8 cellular contexts compared by ENCODE assay signal in genomic region chr4:2537011-2537830, GRCh38. TPM values are rescaled to one million over a fixed set of nuclear protein-coding genes. Genes with fewer than 3 reads are reported as not detected.
DNase-seq lines count a peak whose midpoint lies in the region; ATAC-seq and TF ChIP-seq lines count a peak whose summit lies in the region.

No MANE protein-coding gene starts in this region.

- intact Hi-C loops in heart left ventricle (cut with DNase I): loop anchor here in 8 of 10 donors (2.0 to 10.0 kb wide), 10 partner anchors 55 to 295 kb away; partner anchors contain the start of genes RNF4 (in 7 of the 8), HAUS3 (in 2 of the 8), POLN (in 2 of the 8) and CFAP99 (in 1 of the 8)

- 0 to 1% (median 1%) methylated on average over 25 to 103 of the region's 103 CpGs for WGBS in heart left ventricle, 4 donors
- 0 to 25% methylated on average over 1 to 34 of the region's 103 CpGs for WGBS in upper lobe of left lung, 2 donors

- no peaks in the 10 kb centered on the region for H3K36me3 Mint-ChIP-seq in activated naive CD4-positive, alpha-beta T cell treated with anti-CD3 and anti-CD28 coated beads, Interleukin-2, amount 50 U/mL, for 24 hours
- H3K36me3 Mint-ChIP-seq in progenitor cell of endocrine pancreas (ENCODE audit: insufficient read depth): peaks cover 3% of the 10 kb centered on the region

- peaks cover 13% of the 10 kb centered on the region for H3K4me1 Mint-ChIP-seq in activated naive CD4-positive, alpha-beta T cell treated with anti-CD3 and anti-CD28 coated beads, Interleukin-2, amount 50 U/mL, for 24 hours
- H3K4me1 Mint-ChIP-seq in progenitor cell of endocrine pancreas (ENCODE audit: low read depth): peaks cover 16% of the 10 kb centered on the region

- H3K27ac ChIP-seq in SJCRH30 (peak overlapping the region; percentile 34; the same call in 1 of the 2 replicates), heart left ventricle (peak overlapping the region; percentile 68 to 98 (median 94)), upper lobe of left lung (peak overlapping the region; percentile 89 to 97 (median 93))

- H3K36me3 ChIP-seq in SJCRH30 (peaks cover 3% of the 10 kb centered on the region; the same call in 1 of the 2 replicates), heart left ventricle (peaks cover 0 to 3% (median 0%) of the 10 kb centered on the region in 9 donors), upper lobe of left lung (no peaks in the 10 kb centered on the region)

- H3K9me3 ChIP-seq in SJCRH30 (replicated peaks): no peaks in the 10 kb centered on the region
- H3K9me3 ChIP-seq in heart left ventricle: no peaks in the 10 kb centered on the region
- no peaks in the 10 kb centered on the region for H3K9me3 ChIP-seq in upper lobe of left lung

- H3K4me3 ChIP-seq in SJCRH30 (peak overlapping the region; percentile 97), heart left ventricle (peak overlapping the region; percentile 71 to 99 (median 92)), upper lobe of left lung (peak overlapping the region; percentile 79 to 97 (median 94))

- H3K27me3 Mint-ChIP-seq in activated naive CD4-positive, alpha-beta T cell treated with anti-CD3 and anti-CD28 coated beads, Interleukin-2, amount 50 U/mL, for 24 hours: no peaks in the 10 kb centered on the region
- no peaks in the 10 kb centered on the region for H3K27me3 Mint-ChIP-seq in progenitor cell of endocrine pancreas

- H3K27ac Mint-ChIP-seq in activated naive CD4-positive, alpha-beta T cell treated with anti-CD3 and anti-CD28 coated beads, Interleukin-2, amount 50 U/mL, for 24 hours: peak overlapping the region; percentile 80
- peak overlapping the region; percentile 97 for H3K27ac Mint-ChIP-seq in progenitor cell of endocrine pancreas

- H3K4me1 ChIP-seq in SJCRH30: peaks cover 3% of the 10 kb centered on the region
- peaks cover 5 to 38% (median 26%) of the 10 kb centered on the region in 12 donors for H3K4me1 ChIP-seq in heart left ventricle
- peaks cover 22 to 33% (median 24%) of the 10 kb centered on the region in 4 donors for H3K4me1 ChIP-seq in upper lobe of left lung

- peak overlapping the region; percentile 91 for H3K4me3 Mint-ChIP-seq in activated naive CD4-positive, alpha-beta T cell treated with anti-CD3 and anti-CD28 coated beads, Interleukin-2, amount 50 U/mL, for 24 hours
- H3K4me3 Mint-ChIP-seq in progenitor cell of endocrine pancreas (ENCODE audit: low read depth): peak overlapping the region; percentile 89

- DNase-seq in NCI-H748 (lab: John Stamatoyannopoulos, UW; ENCODE audit: unreplicated experiment) (peak; percentile 45), NCI-H748 treated with DMSO at 0.1 percent for 48 hours (lab: John Stamatoyannopoulos, UW) (no peak), SJCRH30 (peak; percentile 40 to 54), heart left ventricle (peak; percentile 23 to 81 (median 50)), progenitor cell of endocrine pancreas (ENCODE audit: low spot score, unreplicated experiment) (peak; percentile 35), upper lobe of left lung (peak; percentile 57 to 94)

- peak; percentile 18 for ATAC-seq in HG03103 (IDR thresholded peaks at IDR 0.05; ENCODE audit: low read depth, unreplicated experiment)
- peak in 2 of 4 donors; percentile 0 for ATAC-seq in heart left ventricle
- ATAC-seq in upper lobe of left lung (ENCODE audit: low FRiP score in 2 of 2): peak in 1 of 2 donors; percentile 2

- H3K27me3 ChIP-seq in SJCRH30 (no peaks in the 10 kb centered on the region), heart left ventricle (no peaks in the 10 kb centered on the region), upper lobe of left lung (no peaks in the 10 kb centered on the region)

- no peak for TF ChIP-seq CTCF in heart left ventricle (IDR thresholded peaks at IDR 0.05)
- no peak for TF ChIP-seq CTCF in progenitor cell of endocrine pancreas (IDR thresholded peaks at IDR 0.05; ENCODE audit: unreplicated experiment)
- TF ChIP-seq CTCF in upper lobe of left lung (IDR thresholded peaks at IDR 0.05): peak in 1 of 6 experiments; percentile 11

- TF ChIP-seq EP300 in upper lobe of left lung (IDR thresholded peaks at IDR 0.05): no peak

- H3K9me3 Mint-ChIP-seq in activated naive CD4-positive, alpha-beta T cell treated with anti-CD3 and anti-CD28 coated beads, Interleukin-2, amount 50 U/mL, for 24 hours: no peaks in the 10 kb centered on the region
- H3K9me3 Mint-ChIP-seq in progenitor cell of endocrine pancreas (ENCODE audit: low read depth): no peaks in the 10 kb centered on the region

- TF ChIP-seq POLR2A in heart left ventricle (IDR thresholded peaks at IDR 0.05): no peak
- peak in 1 of 4 donors; percentile 42 for TF ChIP-seq POLR2A in upper lobe of left lung (IDR thresholded peaks at IDR 0.05)

RNA-seq across cellular contexts. Expression of gene FAM193A, which starts 0.8 kb away (rescaled TPM):
- 18.4 and 20.4 TPM in 2 replicates for total RNA-seq in SJCRH30 (2014; rRNA removed; shearing (Covaris generic))
- total RNA-seq in heart left ventricle: 10 to 100 TPM; 12.6 to 21.0 (median 17.3) TPM
- 10 to 100 TPM in 1 of 2 donors, 1 to 10 TPM in 1; 9.7 to 10.6 TPM for polyA plus RNA-seq in heart left ventricle
- total RNA-seq in progenitor cell of endocrine pancreas: 48.1 and 53.4 TPM in 2 replicates
- 10 to 100 TPM; 23.7 to 87.0 (median 27.1) TPM for total RNA-seq in upper lobe of left lung

Comparison
In these comparisons a context has a peak if more than half of its experiments do, and no peak if none do; other contexts are left out.
1. H3K27ac ChIP-seq: peak in every context shown above with its lines; median percentile 94 in heart left ventricle; 93 in upper lobe of left lung; 34 in SJCRH30.